In the genomic region with DNA sequence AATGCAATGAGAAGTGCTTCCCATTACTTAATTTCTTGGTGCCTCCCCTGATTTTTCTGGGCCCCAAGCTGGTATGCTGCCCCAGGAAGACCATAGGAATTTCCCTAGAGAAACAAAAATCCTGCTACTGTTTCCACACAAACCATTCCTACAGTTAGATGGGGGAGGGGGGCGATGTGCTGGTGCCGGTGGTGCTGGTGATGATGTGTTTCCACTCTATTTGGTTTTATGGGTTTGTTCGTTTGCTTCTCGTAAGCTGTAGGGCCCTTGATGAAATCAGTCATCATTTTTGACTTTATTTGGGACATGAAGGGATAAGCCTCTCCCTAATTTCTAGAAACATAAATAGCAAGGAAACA, we compare ENCODE assay signal across 26 cellular contexts.
DNase-seq lines count a peak whose midpoint lies in the region; ATAC-seq and TF ChIP-seq lines count a peak whose summit lies in the region.
"Had no signal": no experiment of that assay in that cellular context is flagged by ENCODE, and none has a peak within 500 bp of the region (broad histone marks: within the 10 kb centered on the region; RNA-seq: fewer than 3 reads in every experiment).

No MANE protein-coding gene starts in this region.

- H3K27me3 Mint-ChIP-seq in T-helper 17 cell, result peaks cover 24% of the 10 kb centered on the region

- BruUV-seq in Panc1 (replicated peaks; lab: Mats Ljungman, UMichigan), result no TSS peak

- intact Hi-C loops in Panc1 (cut with micrococcal nuclease; ENCODE audit: unreplicated experiment), result no loop called here

- no peaks in the 10 kb centered on the region for H3K4me1 Mint-ChIP-seq in T-helper 17 cell
- H3K4me1 Mint-ChIP-seq: activated CD4-positive, alpha-beta T cell treated with anti-CD3 and anti-CD28 coated beads for 36 hours; activated naive CD4-positive, alpha-beta T cell treated with anti-CD3 and anti-CD28 coated beads, Interleukin-2, amount 50 U/mL, for 24 hours; immature natural killer cell; T-cell had no signal

- no peaks in the 10 kb centered on the region for H3K36me3 Mint-ChIP-seq in T-helper 17 cell (ENCODE audit: low read depth)
- H3K36me3 Mint-ChIP-seq: activated naive CD4-positive, alpha-beta T cell treated with anti-CD3 and anti-CD28 coated beads, Interleukin-2, amount 50 U/mL, for 24 hours; natural killer cell treated with Interleukin-12 subunit alpha and Interleukin-12 subunit beta and Interleukin-15 and Interleukin-18, amount 100 ng/mL, for 72 hours; T-cell; type B pancreatic cell had no signal

- H3K4me3 ChIP-seq in Panc1 (ENCODE audit: low read depth in 2 of 2, low read length in 2 of 2) (peak overlapping the region; percentile 45 to 70), epithelial cell of proximal tubule (ENCODE audit: low read depth, low read length) (peak overlapping the region; percentile 2), WERI-Rb-1 (ENCODE audit: low read depth, low read length) (no peak overlapping the region)
- H3K4me3 ChIP-seq: BLaER1 treated with 17β-estradiol and CSF1 and Interleukin-3, amounts not matched to agents 10 nM and 100 nM; hepatocyte had no signal

- CTCF ChIA-PET in Panc1 (lab: Charles Lee), result no interaction called here

- H3K9me3 ChIP-seq in Panc1 (ENCODE audit: control insufficient read depth, insufficient read depth, low read depth, low read length), result no peaks in the 10 kb centered on the region
- H3K9me3 ChIP-seq in T-helper 17 cell (ENCODE audit: control insufficient read depth, low read length, poor library complexity, severe bottlenecking), result no peaks in the 10 kb centered on the region
- no peaks in the 10 kb centered on the region for H3K9me3 ChIP-seq in WERI-Rb-1 (ENCODE audit: severe bottlenecking)
- H3K9me3 ChIP-seq: BLaER1 treated with 17β-estradiol and CSF1 and Interleukin-3, amounts not matched to agents 10 nM and 100 nM had no signal

- no peak for TF ChIP-seq CTCF in Panc1 (IDR thresholded peaks at IDR 0.05)
- TF ChIP-seq CTCF in epithelial cell of proximal tubule (conservative IDR thresholded peaks at IDR 0.05; ENCODE audit: low read depth, low read length), result no peak
- no peak for TF ChIP-seq CTCF in WERI-Rb-1 (IDR thresholded peaks at IDR 0.05; ENCODE audit: low read depth, low read length)

- POLR2A ChIA-PET in Panc1 (lab: Charles Lee), result no interaction called here

- H3K27ac Mint-ChIP-seq in T-helper 17 cell, result no peak overlapping the region
- H3K27ac Mint-ChIP-seq: activated CD4-positive, alpha-beta T cell treated with anti-CD3 and anti-CD28 coated beads for 36 hours; activated naive CD4-positive, alpha-beta T cell treated with anti-CD3 and anti-CD28 coated beads, Interleukin-2, amount 50 U/mL, for 24 hours; activated T-helper 1 cell treated with anti-CD3 and anti-CD28 coated beads, Interleukin-12 subunit alpha, Interleukin-12 subunit beta, Interleukin-2, Interleukin-4 antibody, amounts not matched to agents 30 ng/mL and 10 ng/mL and 1 ng/mL, durations not matched to agents 14 hours and 24 hours and 36 hours; H9; immature natural killer cell; natural killer cell treated with Interleukin-12 subunit alpha and Interleukin-12 subunit beta and Interleukin-15 and Interleukin-18, amount 100 ng/mL, for 72 hours; T-cell; type B pancreatic cell had no signal

- ATAC-seq in Panc1, result peak; percentile 76
- no peak for ATAC-seq in T-helper 17 cell
- no peak for ATAC-seq in GM21825 (IDR thresholded peaks at IDR 0.05; ENCODE audit: unreplicated experiment)
- ATAC-seq: activated CD4-positive, alpha-beta T cell treated with anti-CD3 and anti-CD28 coated beads for 36 hours; natural killer cell treated with Interleukin-12 subunit alpha and Interleukin-12 subunit beta and Interleukin-15 and Interleukin-18, amount 100 ng/mL, for 72 hours; T-cell had no signal

- no peaks in the 10 kb centered on the region for H3K27me3 ChIP-seq in Panc1 (ENCODE audit: control insufficient read depth, insufficient read depth, low read length)
- H3K27me3 ChIP-seq in WERI-Rb-1 (ENCODE audit: insufficient read depth, low read depth, severe bottlenecking), result no peaks in the 10 kb centered on the region
- H3K27me3 ChIP-seq: BLaER1 treated with 17β-estradiol and CSF1 and Interleukin-3, amounts not matched to agents 10 nM and 100 nM; hepatocyte had no signal

- H3K36me3 ChIP-seq in Panc1 (ENCODE audit: control insufficient read depth, insufficient read depth, low read length) (no peaks in the 10 kb centered on the region), WERI-Rb-1 (no peaks in the 10 kb centered on the region)
- H3K36me3 ChIP-seq: BLaER1 treated with 17β-estradiol and CSF1 and Interleukin-3, amounts not matched to agents 10 nM and 100 nM had no signal

- H3K4me1 ChIP-seq in Panc1 (ENCODE audit: control insufficient read depth, insufficient read depth, low read length), result no peaks in the 10 kb centered on the region
- H3K4me1 ChIP-seq: BLaER1 treated with 17β-estradiol and CSF1 and Interleukin-3, amounts not matched to agents 10 nM and 100 nM had no signal

- peak overlapping the region; percentile 51 for H3K27ac ChIP-seq in Panc1 (ENCODE audit: low read length)
- H3K27ac ChIP-seq in WERI-Rb-1, result no peak overlapping the region
- H3K27ac ChIP-seq: BLaER1 treated with 17β-estradiol and CSF1 and Interleukin-3, amounts not matched to agents 10 nM and 100 nM; epithelial cell of prostate; hepatocyte had no signal

- no peak overlapping the region for H3K4me3 Mint-ChIP-seq in T-helper 17 cell
- H3K4me3 Mint-ChIP-seq: activated CD4-positive, alpha-beta T cell treated with anti-CD3 and anti-CD28 coated beads for 36 hours; activated naive CD4-positive, alpha-beta T cell treated with anti-CD3 and anti-CD28 coated beads, Interleukin-2, amount 50 U/mL, for 24 hours; activated T-helper 1 cell treated with anti-CD3 and anti-CD28 coated beads, Interleukin-12 subunit alpha, Interleukin-12 subunit beta, Interleukin-2, Interleukin-4 antibody, amounts not matched to agents 30 ng/mL and 10 ng/mL and 1 ng/mL, durations not matched to agents 14 hours and 24 hours and 36 hours; H9; immature natural killer cell; natural killer cell treated with Interleukin-12 subunit alpha and Interleukin-12 subunit beta and Interleukin-15 and Interleukin-18, amount 100 ng/mL, for 72 hours; T-cell; type B pancreatic cell had no signal

- in situ Hi-C loops in Panc1 (cut with HindIII; ENCODE audit: low pct_unique_long_range_greater_than_20kb, low sequenced_read_pairs), result no loop called here

- peak; percentile 26 to 31 for DNase-seq in NOMO-1 (lab: John Stamatoyannopoulos, UW; ENCODE audit: unreplicated experiment in 2 of 2)
- DNase-seq in NOMO-1 treated with dmso at 0.1 percent for 144 hours (lab: John Stamatoyannopoulos, UW; ENCODE audit: unreplicated experiment), result no peak
- no peak for DNase-seq in Panc1 (ENCODE audit: low read depth, low spot score)
- no peak for DNase-seq in epithelial cell of proximal tubule (ENCODE audit: low read depth)
- no peak for DNase-seq in T-helper 17 cell
- DNase-seq in WERI-Rb-1, result no peak
- no peak for DNase-seq in islet precursor cell
- DNase-seq: activated CD4-positive, alpha-beta T cell treated with anti-CD3 and anti-CD28 coated beads for 36 hours; aorta; GF-D8; H9; immature natural killer cell; KG1; NCI-H1092; NCI-H2081; NK-92 treated with Interleukin-12 subunit alpha and Interleukin-12 subunit beta, amount 100 ng/mL, for 24 hours; stimulated activated CD8-positive, alpha-beta memory T cell treated with anti-CD3 and anti-CD28 coated beads, Interleukin-4, amount 100 ng/mL, for 48 hours; T-cell had no signal

Comparison
In these comparisons a context has a peak if more than half of its experiments do, and no peak if none do; other contexts are left out.
1. DNase-seq: peak in NOMO-1 (2 of 2); none in NOMO-1 treated with dmso at 0.1 percent for 144 hours (single experiment), Panc1 (single experiment), epithelial cell of proximal tubule (single experiment), T-helper 17 cell (0 of 3), WERI-Rb-1 (single experiment) and islet precursor cell (single experiment).